In genomic region chr6:111842891-111843290, GRCh38 we compare ENCODE assay signal across 14 cellular contexts. TPM values are rescaled to one million over a fixed set of nuclear protein-coding genes. Genes with fewer than 3 reads are reported as not detected.
A peak's percentile ranks its signal among the peaks of the same experiment; 100 is the strongest.
DNase-seq lines count a peak whose midpoint lies in the region; ATAC-seq and TF ChIP-seq lines count a peak whose summit lies in the region.
"Had no signal": no experiment of that assay in that cellular context is flagged by ENCODE, and none has a peak within 500 bp of the region (broad histone marks: within the 10 kb centered on the region; RNA-seq: fewer than 3 reads in every experiment).

No MANE protein-coding gene starts in this region.

- H3K9me3 ChIP-seq in right cardiac atrium (ENCODE audit: control insufficient read depth, low read length), result no peaks in the 10 kb centered on the region
- H3K9me3 ChIP-seq in spleen, result no peaks in the 10 kb centered on the region
- H3K9me3 ChIP-seq: breast epithelium had no signal

- no peaks in the 10 kb centered on the region for H3K27me3 Mint-ChIP-seq in activated naive CD4-positive, alpha-beta T cell treated with anti-CD3 and anti-CD28 coated beads, Interleukin-2, amount 10 ng/mL, durations not matched to agents 7 days and 5 days
- no peaks in the 10 kb centered on the region; the same call in 1 of the 2 replicates for H3K27me3 Mint-ChIP-seq in WTC11 (ENCODE audit: low read depth)
- H3K27me3 Mint-ChIP-seq: naive thymus-derived CD8-positive, alpha-beta T cell had no signal

- TF ChIP-seq CTCF in WTC11 (IDR thresholded peaks at IDR 0.05) (no peak), spleen (IDR thresholded peaks at IDR 0.05 in 8 of 11, conservative IDR thresholded peaks at IDR 0.05 in 3 of 11) (no peak)

- in situ Hi-C loops in KBM-7 (cut with MboI; ENCODE audit: low pct_unique_long_range_greater_than_20kb, low sequenced_read_pairs), result no loop called here

- no peak for TF ChIP-seq POLR2A in spleen (IDR thresholded peaks at IDR 0.05)

- peak; percentile 29 for DNase-seq in activated naive CD4-positive, alpha-beta T cell treated with anti-CD3 and anti-CD28 coated beads, Interleukin-2, amount 10 ng/mL, durations not matched to agents 7 days and 5 days
- DNase-seq in activated naive CD4-positive, alpha-beta T cell treated with Interleukin-2 at 50 U/mL for 16 hours, result no peak
- no peak for DNase-seq in WTC11 (ENCODE audit: low spot score)
- no peak for DNase-seq in right cardiac atrium
- no peak for DNase-seq in spleen
- no peak for DNase-seq in KBM-7
- DNase-seq in DMS153 treated with DMSO at 0.1 percent for 48 hours (lab: John Stamatoyannopoulos, UW; ENCODE audit: unreplicated experiment), result no peak
- DNase-seq: NCI-H1105 treated with DMSO at 0.1 percent for 48 hours; NCI-H510A treated with DMSO at 0.1 percent for 48 hours; SHP77; stimulated activated CD4-positive, alpha-beta T cell treated with anti-CD3 and anti-CD28 coated beads, Interleukin-12 subunit alpha, Interleukin-12 subunit beta, amount 100 ng/mL, for 4 hours had no signal

- intact Hi-C loops in right cardiac atrium (cut with DNase I), result no loop called here
- intact Hi-C loops in spleen (cut with DNase I; ENCODE audit: low total_unique reads), result no loop called here

- no peak overlapping the region for H3K4me3 ChIP-seq in right cardiac atrium (ENCODE audit: low read length)
- no peak overlapping the region for H3K4me3 ChIP-seq in spleen
- H3K4me3 ChIP-seq: breast epithelium had no signal

- H3K4me1 ChIP-seq in right cardiac atrium (ENCODE audit: control insufficient read depth, insufficient read depth, low read length), result peaks cover 29% of the 10 kb centered on the region
- peaks cover 54 to 100% (median 93%) of the 10 kb centered on the region in 6 donors for H3K4me1 ChIP-seq in spleen
- H3K4me1 ChIP-seq: breast epithelium had no signal

- POLR2A ChIA-PET in WTC11 (lab: Charles Lee), result no interaction called here

- WGBS in right cardiac atrium, result 31% methylated on average over 4 of the region's 4 CpGs
- WGBS in spleen, 5 donors, result 35 to 74% (median 48%) methylated on average over 4 of the region's 4 CpGs

- no peaks in the 10 kb centered on the region for H3K27me3 ChIP-seq in right cardiac atrium (ENCODE audit: control insufficient read depth, insufficient read depth)
- no peaks in the 10 kb centered on the region for H3K27me3 ChIP-seq in spleen (replicated peaks in 1 of 7)
- H3K27me3 ChIP-seq: breast epithelium had no signal

- H3K4me1 Mint-ChIP-seq in activated naive CD4-positive, alpha-beta T cell treated with anti-CD3 and anti-CD28 coated beads, Interleukin-2, amount 10 ng/mL, durations not matched to agents 7 days and 5 days, result no peaks in the 10 kb centered on the region
- H3K4me1 Mint-ChIP-seq in WTC11, result peaks cover 36% of the 10 kb centered on the region

- peaks cover 46% of the 10 kb centered on the region for H3K36me3 Mint-ChIP-seq in activated naive CD4-positive, alpha-beta T cell treated with anti-CD3 and anti-CD28 coated beads, Interleukin-2, amount 10 ng/mL, durations not matched to agents 7 days and 5 days
- no peaks in the 10 kb centered on the region for H3K36me3 Mint-ChIP-seq in WTC11

- CTCF ChIA-PET in activated naive CD4-positive, alpha-beta T cell treated with anti-CD3 and anti-CD28 coated beads, Interleukin-2, amount 10 ng/mL, durations not matched to agents 7 days and 5 days (lab: Charles Lee), result interaction anchor here (1.1 to 2.3 kb wide), 7 partner anchors 19 to 186 kb away, joined by 3 to 9 read pairs (median 4); no protein-coding TSS in a partner anchor
- CTCF ChIA-PET in WTC11 (lab: Charles Lee), result no interaction called here

- ATAC-seq in WTC11 (peak; percentile 21; the same call in 1 of the 2 replicates), right cardiac atrium (peak in 1 of 2 donors; percentile 22), HG02763 (IDR thresholded peaks at IDR 0.05; ENCODE audit: unreplicated experiment) (no peak)

- H3K9me3 Mint-ChIP-seq in activated naive CD4-positive, alpha-beta T cell treated with anti-CD3 and anti-CD28 coated beads, Interleukin-2, amount 10 ng/mL, durations not matched to agents 7 days and 5 days, result no peaks in the 10 kb centered on the region
- H3K9me3 Mint-ChIP-seq in WTC11, result no peaks in the 10 kb centered on the region
- H3K9me3 Mint-ChIP-seq: naive thymus-derived CD8-positive, alpha-beta T cell had no signal

- no peak overlapping the region for H3K27ac Mint-ChIP-seq in activated naive CD4-positive, alpha-beta T cell treated with anti-CD3 and anti-CD28 coated beads, Interleukin-2, amount 10 ng/mL, durations not matched to agents 7 days and 5 days
- H3K27ac Mint-ChIP-seq in WTC11, result no peak overlapping the region
- H3K27ac Mint-ChIP-seq: naive thymus-derived CD8-positive, alpha-beta T cell had no signal

- H3K27ac ChIP-seq in right cardiac atrium (ENCODE audit: low read length) (peak overlapping the region; percentile 23), spleen (peak overlapping the region in 7 of 8 donors; percentile 74 to 84 (median 76))

- peaks cover 0 to 11% (median 0%) of the 10 kb centered on the region in 6 donors for H3K36me3 ChIP-seq in spleen
- H3K36me3 ChIP-seq: breast epithelium had no signal

- no peak overlapping the region for H3K4me3 Mint-ChIP-seq in activated naive CD4-positive, alpha-beta T cell treated with anti-CD3 and anti-CD28 coated beads, Interleukin-2, amount 10 ng/mL, durations not matched to agents 7 days and 5 days
- no peak overlapping the region for H3K4me3 Mint-ChIP-seq in WTC11
- H3K4me3 Mint-ChIP-seq: naive thymus-derived CD8-positive, alpha-beta T cell had no signal

TF ChIP-seq in WTC11, 78 proteins besides CTCF, POLR2A, EP300 and RAD21 (continues in another document):
- TF ChIP-seq TCF7 (CRISPR knock-in tag; IDR thresholded peaks at IDR 0.05; ENCODE audit: low read depth) (no peak), AR (CRISPR knock-in tag; IDR thresholded peaks at IDR 0.05) (no peak), ATF6 (CRISPR knock-in tag; IDR thresholded peaks at IDR 0.05) (no peak), ZNF219 (CRISPR knock-in tag; IDR thresholded peaks at IDR 0.05; ENCODE audit: borderline replicate concordance) (no peak), ZNF232 (CRISPR knock-in tag; IDR thresholded peaks at IDR 0.05) (no peak), ZNF416 (CRISPR knock-in tag; IDR thresholded peaks at IDR 0.05) (no peak), ZNF671 (CRISPR knock-in tag; IDR thresholded peaks at IDR 0.05) (no peak), NFE2L1 (CRISPR knock-in tag; IDR thresholded peaks at IDR 0.05) (no peak), MLX (CRISPR knock-in tag; IDR thresholded peaks at IDR 0.05) (no peak), ZNF121 (CRISPR knock-in tag; IDR thresholded peaks at IDR 0.05) (no peak), TP53 (CRISPR knock-in tag; IDR thresholded peaks at IDR 0.05) (no peak), ATF3 (CRISPR knock-in tag; conservative IDR thresholded peaks at IDR 0.05) (no peak)

RNA-seq across cellular contexts. Expression of gene FYN, which starts 30.4 kb away (rescaled TPM):
- 57.1 to 63.9 TPM (median 59.0 TPM) in 3 replicates for total RNA-seq in WTC11 (2021)
- total RNA-seq in right cardiac atrium, result 10 to 100 TPM; 56.5 to 76.6 (median 73.5) TPM
- polyA plus RNA-seq in right cardiac atrium, result 29.8 TPM
- 100 to 1,000 TPM; 193 to 409 (median 227) TPM for total RNA-seq in spleen
- polyA plus RNA-seq in spleen, result 10 to 100 TPM; 56.6 to 78.1 (median 65.6) TPM
